In the genomic region with DNA sequence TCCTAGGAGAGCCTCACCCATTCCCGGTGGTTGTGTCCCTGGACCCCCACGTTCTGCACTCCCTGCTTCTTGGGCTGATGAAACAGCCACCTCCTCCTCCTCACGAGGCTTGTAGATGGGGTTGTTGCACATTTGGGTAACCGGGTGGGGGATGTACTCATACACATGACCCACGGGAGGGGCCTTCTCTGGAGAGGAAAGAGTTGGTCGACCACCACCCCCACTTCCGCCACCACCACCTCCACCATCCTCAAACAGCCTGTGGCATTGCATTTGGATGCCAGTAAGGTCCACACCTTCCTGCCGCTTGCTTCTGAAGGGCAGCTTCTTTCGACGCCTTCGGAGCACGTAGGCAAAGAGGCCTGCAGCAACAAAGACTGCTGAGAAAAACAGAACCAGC, we compare ENCODE assay signal across 9 cellular contexts. TPM values are rescaled to one million over a fixed set of nuclear protein-coding genes. Genes with fewer than 3 reads are reported as not detected.
"Had no signal": no experiment of that assay in that cellular context is flagged by ENCODE, and none has a peak within 500 bp of the region (broad histone marks: within the 10 kb centered on the region; RNA-seq: fewer than 3 reads in every experiment).

No MANE protein-coding gene starts in this region.

- H3K9ac ChIP-seq: GM23248 had no signal

- H3K9me3 ChIP-seq: HAP-1 had no signal

- H2AFZ ChIP-seq: GM23248, GM23338 had no signal

- H3K36me3 ChIP-seq: HAP-1 had no signal

- ATAC-seq: GM23338, HCT116 had no signal

- H3K4me3 ChIP-seq: GM23248, GM23338, HAP-1 had no signal

- H3K9me3 Mint-ChIP-seq: GM23338, H9, HFFc6 had no signal

- H3K27ac Mint-ChIP-seq: GM23338, H9, HFFc6 had no signal

- DNase-seq: GM23248, GOT3, H7, H9, HCEC 1CT, HFFc6 had no signal

- H3K27ac ChIP-seq: GM23248 had no signal

- H3K4me3 Mint-ChIP-seq: GM23338, H9, HFFc6 had no signal

- H3K4me2 ChIP-seq: GM23338 had no signal

RNA-seq across cellular contexts. Expression of a gene that starts 7.7 kb away (rescaled TPM):
- total RNA-seq: GM23248, HFFc6 had no signal
- polyA plus RNA-seq: GM23248 had no signal
